11 cellular contexts compared by ENCODE assay signal in genomic region chr6:31578461-31579118, GRCh38. TPM values are rescaled to one million over a fixed set of nuclear protein-coding genes. Genes with fewer than 3 reads are reported as not detected.
DNase-seq lines count a peak whose midpoint lies in the region; ATAC-seq and TF ChIP-seq lines count a peak whose summit lies in the region.
"Had no signal": no experiment of that assay in that cellular context is flagged by ENCODE, and none has a peak within 500 bp of the region (broad histone marks: within the 10 kb centered on the region; RNA-seq: fewer than 3 reads in every experiment).

No MANE protein-coding gene starts in this region.

- no peak overlapping the region for H2BK5ac ChIP-seq in neuronal stem cell (ENCODE audit: low read length)

- peaks cover 67% of the 10 kb centered on the region for H3K4me1 Mint-ChIP-seq in activated CD4-positive, alpha-beta T cell treated with anti-CD3 and anti-CD28 coated beads, Interleukin-2, amount 10 ng/mL, durations not matched to agents 24 days and 14 days

- H3K27me3 Mint-ChIP-seq in activated CD4-positive, alpha-beta T cell treated with anti-CD3 and anti-CD28 coated beads, Interleukin-2, amount 10 ng/mL, durations not matched to agents 24 days and 14 days = no peaks in the 10 kb centered on the region

- H3K36me3 ChIP-seq in BLaER1 (peaks cover 25% of the 10 kb centered on the region), neuronal stem cell (replicated peaks in 1 of 2; ENCODE audit: control insufficient read depth in 2 of 2, insufficient read depth in 2 of 2, low read length in 2 of 2) (no peaks in the 10 kb centered on the region)
- H3K36me3 ChIP-seq: tibial nerve had no signal

- WGBS in neuronal stem cell (ENCODE audit: extremely low coverage in 2 of 2, insufficient read length in 2 of 2, insufficient replicate concordance in 1 of 2), 2 donors = no CpG with 5 or more reads among the region's 9 CpGs

- no peak overlapping the region for H3K4me3 ChIP-seq in BLaER1
- H3K4me3 ChIP-seq in neuronal stem cell (ENCODE audit: low read length in 2 of 2) = no peak overlapping the region
- H3K4me3 ChIP-seq: tibial nerve had no signal

- H4K8ac ChIP-seq in neuronal stem cell (ENCODE audit: low read depth, low read length) = no peak overlapping the region

- no peak overlapping the region for H2BK12ac ChIP-seq in neuronal stem cell (ENCODE audit: low read length)

- no peak overlapping the region for H3K18ac ChIP-seq in neuronal stem cell (ENCODE audit: low read length)

- H2BK120ac ChIP-seq in neuronal stem cell (ENCODE audit: low read depth, low read length) = no peak overlapping the region

- H3K27ac ChIP-seq in BLaER1 (no peak overlapping the region), neuronal stem cell (replicated peaks; ENCODE audit: low read length) (no peak overlapping the region)
- H3K27ac ChIP-seq: tibial nerve had no signal

- in situ Hi-C loops in GM18951 (cut with MboI; ENCODE audit: low sequenced_read_pairs, unreplicated experiment) = no loop called here

- no peaks in the 10 kb centered on the region for H3K79me1 ChIP-seq in neuronal stem cell (ENCODE audit: low read depth, low read length)

- H3K36me3 Mint-ChIP-seq in activated CD4-positive, alpha-beta T cell treated with anti-CD3 and anti-CD28 coated beads, Interleukin-2, amount 10 ng/mL, durations not matched to agents 24 days and 14 days (ENCODE audit: low read depth) = peaks cover 72% of the 10 kb centered on the region

- ATAC-seq in GM21528 (IDR thresholded peaks at IDR 0.05; ENCODE audit: low FRiP score, unreplicated experiment) = no peak

- no peak overlapping the region for H2AFZ ChIP-seq in neuronal stem cell (ENCODE audit: low read length)

- no peaks in the 10 kb centered on the region for H3K9me3 Mint-ChIP-seq in activated CD4-positive, alpha-beta T cell treated with anti-CD3 and anti-CD28 coated beads, Interleukin-2, amount 10 ng/mL, durations not matched to agents 24 days and 14 days

- H3K14ac ChIP-seq in neuronal stem cell (ENCODE audit: low read length) = no peak overlapping the region

- no peaks in the 10 kb centered on the region for H3K9me3 ChIP-seq in BLaER1
- no peaks in the 10 kb centered on the region for H3K9me3 ChIP-seq in neuronal stem cell (replicated peaks in 1 of 2; ENCODE audit: control insufficient read depth in 2 of 2, insufficient read depth in 1 of 2, low read depth in 1 of 2, low read length in 2 of 2)
- H3K9me3 ChIP-seq: tibial nerve had no signal

- H2BK15ac ChIP-seq in neuronal stem cell (ENCODE audit: low read length) = no peak overlapping the region

- H4K20me1 ChIP-seq in BLaER1 = 0 out of 2 replicates have a peak, but pooled peaks cover 7% of the 10 kb centered on the region

- H4K91ac ChIP-seq in neuronal stem cell (ENCODE audit: low read depth, low read length, poor library complexity) = no peak overlapping the region

- peak overlapping the region; percentile 94 for H3K4me3 Mint-ChIP-seq in activated CD4-positive, alpha-beta T cell treated with anti-CD3 and anti-CD28 coated beads, Interleukin-2, amount 10 ng/mL, durations not matched to agents 24 days and 14 days

- H3K27me3 ChIP-seq in BLaER1 = no peaks in the 10 kb centered on the region
- H3K27me3 ChIP-seq in neuronal stem cell (ENCODE audit: control insufficient read depth in 3 of 3, insufficient read depth in 3 of 3, low read depth in 1 of 3, low read length in 3 of 3) = peaks cover 0 to 48% (median 12%) of the 10 kb centered on the region in 3 experiments
- H3K27me3 ChIP-seq: tibial nerve had no signal

- peaks cover 92% of the 10 kb centered on the region for H3K4me1 ChIP-seq in BLaER1
- peaks cover 2 to 8% of the 10 kb centered on the region in 2 donors for H3K4me1 ChIP-seq in neuronal stem cell (ENCODE audit: control insufficient read depth in 2 of 2, insufficient read depth in 1 of 2, low read depth in 1 of 2, low read length in 2 of 2)

- H3K4me2 ChIP-seq in BLaER1 (peak overlapping the region; percentile 98), neuronal stem cell (ENCODE audit: insufficient read depth, low read length, poor library complexity, severe bottlenecking) (no peak overlapping the region)

- H2AK5ac ChIP-seq in neuronal stem cell (ENCODE audit: low read depth, low read length) = no peak overlapping the region

- no peak overlapping the region for H3K4ac ChIP-seq in neuronal stem cell (ENCODE audit: low read length)

- peak overlapping the region; percentile 91 for H3K27ac Mint-ChIP-seq in activated CD4-positive, alpha-beta T cell treated with anti-CD3 and anti-CD28 coated beads, Interleukin-2, amount 10 ng/mL, durations not matched to agents 24 days and 14 days

- H3K9ac ChIP-seq in BLaER1 (no peak overlapping the region), neuronal stem cell (ENCODE audit: low read depth, low read length, poor library complexity) (no peak overlapping the region)

- H3K23ac ChIP-seq in neuronal stem cell (ENCODE audit: low read depth, low read length, poor library complexity) = no peak overlapping the region

- DNase-seq in activated CD4-positive, alpha-beta T cell treated with anti-CD3 and anti-CD28 coated beads, Interleukin-2, amount 10 ng/mL, durations not matched to agents 24 days and 14 days = peak; percentile 71
- DNase-seq in islet precursor cell = peak; percentile 98
- DNase-seq in mesenteric fat pad (ENCODE audit: low spot score) = no peak
- no peak for DNase-seq in EL
- DNase-seq in neuronal stem cell (ENCODE audit: low spot score) = no peak
- DNase-seq: aorta had no signal

- intact Hi-C loops in activated CD4-positive, alpha-beta T cell treated with anti-CD3 and anti-CD28 coated beads, Interleukin-2, amount 10 ng/mL, durations not matched to agents 24 days and 14 days (cut with micrococcal nuclease) = loop anchor here (10.0 kb wide), 2 partner anchors 246 to 764 kb away; partner anchors contain the start of gene HSPA1B

- TF ChIP-seq POLR2A in GM18951 (IDR thresholded peaks at IDR 0.05; ENCODE audit: extremely low read depth, insufficient read depth, insufficient read length) = peak; percentile 27

RNA-seq across cellular contexts. Expression of gene TNF, which starts 3.2 kb away (rescaled TPM):
- total RNA-seq in activated CD4-positive, alpha-beta T cell treated with anti-CD3 and anti-CD28 coated beads, Interleukin-2, amount 10 ng/mL, durations not matched to agents 24 days and 14 days = 294 and 303 TPM in 2 replicates
- total RNA-seq in mesenteric fat pad = 1.2 TPM
- polyA plus RNA-seq in neuronal stem cell (2013, experiment 1 of 2) = 0.03 TPM
- 0.01 TPM for polyA plus RNA-seq in neuronal stem cell (2013, experiment 2 of 2)
- total RNA-seq: LHCN-M2, tibial nerve had no signal

RNA-seq across cellular contexts. Expression of gene LTB, which starts 3.6 kb away (rescaled TPM):
- 134 and 136 TPM in 2 replicates for total RNA-seq in activated CD4-positive, alpha-beta T cell treated with anti-CD3 and anti-CD28 coated beads, Interleukin-2, amount 10 ng/mL, durations not matched to agents 24 days and 14 days
- 1.4 TPM for total RNA-seq in mesenteric fat pad
- 0.08 TPM for polyA plus RNA-seq in neuronal stem cell (2013, experiment 1 of 2)
- 0.18 TPM for polyA plus RNA-seq in neuronal stem cell (2013, experiment 2 of 2)
- total RNA-seq: LHCN-M2, tibial nerve had no signal

RNA-seq across cellular contexts. Expression of gene LTA, which starts 6.5 kb away (rescaled TPM):
- 622 and 631 TPM in 2 replicates for total RNA-seq in activated CD4-positive, alpha-beta T cell treated with anti-CD3 and anti-CD28 coated beads, Interleukin-2, amount 10 ng/mL, durations not matched to agents 24 days and 14 days
- not detected for total RNA-seq in mesenteric fat pad
- polyA plus RNA-seq in neuronal stem cell (2013, experiment 1 of 2) = 0.07 TPM
- polyA plus RNA-seq in neuronal stem cell (2013, experiment 2 of 2) = 0.07 TPM
- total RNA-seq: aorta, LHCN-M2, tibial nerve had no signal

RNA-seq across cellular contexts. Expression of gene LST1, which starts 7.5 kb away (rescaled TPM):
- 42.6 and 46.4 TPM in 2 replicates for total RNA-seq in activated CD4-positive, alpha-beta T cell treated with anti-CD3 and anti-CD28 coated beads, Interleukin-2, amount 10 ng/mL, durations not matched to agents 24 days and 14 days
- 23.8 TPM for total RNA-seq in mesenteric fat pad
- polyA plus RNA-seq in neuronal stem cell (2013, experiment 1 of 2) = 0.81 TPM
- 0.73 TPM for polyA plus RNA-seq in neuronal stem cell (2013, experiment 2 of 2)
- total RNA-seq: LHCN-M2 had no signal

RNA-seq across cellular contexts. Expression of gene NCR3, which starts 14.2 kb away (rescaled TPM):
- total RNA-seq in activated CD4-positive, alpha-beta T cell treated with anti-CD3 and anti-CD28 coated beads, Interleukin-2, amount 10 ng/mL, durations not matched to agents 24 days and 14 days = 12.2 and 14.5 TPM in 2 replicates
- total RNA-seq in mesenteric fat pad = not detected
- polyA plus RNA-seq in neuronal stem cell (2013, experiment 1 of 2) = 0.08 TPM
- not detected for polyA plus RNA-seq in neuronal stem cell (2013, experiment 2 of 2)
- total RNA-seq: aorta, LHCN-M2, tibial nerve had no signal
- polyA plus RNA-seq: aorta had no signal

Comparison
In these comparisons a context has a peak if more than half of its experiments do, and no peak if none do; other contexts are left out.
1. DNase-seq: peak in activated CD4-positive, alpha-beta T cell treated with anti-CD3 and anti-CD28 coated beads, Interleukin-2, amount 10 ng/mL, durations not matched to agents 24 days and 14 days (single experiment) and islet precursor cell (single experiment); none in mesenteric fat pad (single experiment), EL (single experiment) and neuronal stem cell (single experiment).
2. RNA of gene TNF, which starts 3.2 kb away (total RNA-seq): 294 to 303 TPM in activated CD4-positive, alpha-beta T cell treated with anti-CD3 and anti-CD28 coated beads, Interleukin-2, amount 10 ng/mL, durations not matched to agents 24 days and 14 days; 1.2 TPM in mesenteric fat pad (single experiment); every median in the first group is over 100 times any median in the second.
3. RNA of gene LTB, which starts 3.6 kb away (total RNA-seq): 134 to 136 TPM in activated CD4-positive, alpha-beta T cell treated with anti-CD3 and anti-CD28 coated beads, Interleukin-2, amount 10 ng/mL, durations not matched to agents 24 days and 14 days; 1.4 TPM in mesenteric fat pad (single experiment); every median in the first group is over 10 times any median in the second.
4. RNA of gene LTA, which starts 6.5 kb away (total RNA-seq): 622 to 631 TPM in activated CD4-positive, alpha-beta T cell treated with anti-CD3 and anti-CD28 coated beads, Interleukin-2, amount 10 ng/mL, durations not matched to agents 24 days and 14 days; not detected in mesenteric fat pad (single experiment); every median in the first group is over 100 times any median in the second.